In genomic region chr11:94400839-94401772, GRCh38 we compare ENCODE assay signal across 11 cellular contexts. TPM values are rescaled to one million over a fixed set of nuclear protein-coding genes. Genes with fewer than 3 reads are reported as not detected.
A peak's percentile ranks its signal among the peaks of the same experiment; 100 is the strongest.
DNase-seq lines count a peak whose midpoint lies in the region; ATAC-seq, FAIRE-seq and TF ChIP-seq lines count a peak whose summit lies in the region.
"Had no signal": no experiment of that assay in that cellular context is flagged by ENCODE, and none has a peak within 500 bp of the region (broad histone marks: within the 10 kb centered on the region; RNA-seq: fewer than 3 reads in every experiment).

TSS of gene GPR83 (minus strand) at chr11:94401419. CDS start at chr11:94401247, 172 bp downstream.

- TF ChIP-seq CTCF in bronchial epithelial cell (IDR thresholded peaks at IDR 0.05; ENCODE audit: insufficient read depth, low read length, severe bottlenecking), result no peak
- TF ChIP-seq CTCF in left lung (IDR thresholded peaks at IDR 0.05), result no peak
- no peak for TF ChIP-seq CTCF in type B pancreatic cell (conservative IDR thresholded peaks at IDR 0.05)

- peak within 1 kb of the TSS; percentile 29 for H3K4me3 Mint-ChIP-seq in activated CD8-positive, alpha-beta memory T cell treated with anti-CD3 and anti-CD28 coated beads, Interleukin-2, amount 10 ng/mL, durations not matched to agents 7 days and 5 days
- H3K4me3 Mint-ChIP-seq in type B pancreatic cell, result peak within 1 kb of the TSS; percentile 88
- H3K4me3 Mint-ChIP-seq: dendritic cell treated with granulocyte-macrophage colony-stimulating factor and Interleukin-4, amounts not matched to agents 40 ng/mL and 50 ng/mL, for 4 days had no signal

- H3K4me1 ChIP-seq in left lung, result peaks cover 4 to 9% of the 10 kb centered on the region in 2 donors

- H3K4me1 Mint-ChIP-seq in activated CD8-positive, alpha-beta memory T cell treated with anti-CD3 and anti-CD28 coated beads, Interleukin-2, amount 10 ng/mL, durations not matched to agents 7 days and 5 days, result peaks cover 6% of the 10 kb centered on the region
- H3K4me1 Mint-ChIP-seq in type B pancreatic cell (ENCODE audit: unreplicated experiment), result peaks cover 12% of the 10 kb centered on the region

- H3K4me3 ChIP-seq in bronchial epithelial cell (ENCODE audit: low read depth, low read length) (peak within 1 kb of the TSS; percentile 9), left lung (no peak within 1 kb of the TSS)

- intact Hi-C loops in left lung (cut with DNase I), result no loop called here

- ATAC-seq in activated CD8-positive, alpha-beta memory T cell treated with anti-CD3 and anti-CD28 coated beads, Interleukin-2, amount 10 ng/mL, durations not matched to agents 7 days and 5 days, result peak; percentile 20
- peak; percentile 23 for ATAC-seq in left lung
- ATAC-seq in HG02642 (IDR thresholded peaks at IDR 0.05; ENCODE audit: poor library complexity, unreplicated experiment), result no peak
- ATAC-seq in HG02884 (IDR thresholded peaks at IDR 0.05; ENCODE audit: unreplicated experiment), result no peak

- no peak for FAIRE-seq in bronchial epithelial cell (lab: Jason Lieb, UNC)

- no peak for DNase-seq in activated CD8-positive, alpha-beta memory T cell treated with anti-CD3 and anti-CD28 coated beads, Interleukin-2, amount 10 ng/mL, durations not matched to agents 7 days and 5 days
- no peak for DNase-seq in activated CD8-positive, alpha-beta memory T cell treated with anti-CD3 and anti-CD28 coated beads, Interleukin-2, amount 50 U/mL, for 48 hours
- DNase-seq in bronchial epithelial cell (ENCODE audit: low read depth) (no peak), left lung (peak in 1 of 2 donors; percentile 67), type B pancreatic cell (ENCODE audit: extremely low spot score, unreplicated experiment) (no peak), HT-29 (ENCODE audit: low spot score) (no peak)

- peaks cover 6% of the 10 kb centered on the region for H3K36me3 Mint-ChIP-seq in activated CD8-positive, alpha-beta memory T cell treated with anti-CD3 and anti-CD28 coated beads, Interleukin-2, amount 10 ng/mL, durations not matched to agents 7 days and 5 days
- H3K36me3 Mint-ChIP-seq in type B pancreatic cell, result no peaks in the 10 kb centered on the region

- H3K27ac ChIP-seq in left lung, result no peak within 1 kb of the TSS

- CTCF ChIA-PET in activated CD8-positive, alpha-beta memory T cell treated with anti-CD3 and anti-CD28 coated beads, Interleukin-2, amount 10 ng/mL, durations not matched to agents 7 days and 5 days (lab: Charles Lee), result no interaction called here

- H3K27me3 ChIP-seq in bronchial epithelial cell (ENCODE audit: control insufficient read depth, insufficient read depth, low read length), result peaks cover 23% of the 10 kb centered on the region
- peaks cover 28 to 52% of the 10 kb centered on the region in 2 donors for H3K27me3 ChIP-seq in left lung

- no peaks in the 10 kb centered on the region for H3K9me3 ChIP-seq in left lung

- no peaks in the 10 kb centered on the region for H3K36me3 ChIP-seq in bronchial epithelial cell (ENCODE audit: control insufficient read depth, insufficient read depth, low read length)
- H3K36me3 ChIP-seq in left lung, result no peaks in the 10 kb centered on the region

- H3K9me3 Mint-ChIP-seq in activated CD8-positive, alpha-beta memory T cell treated with anti-CD3 and anti-CD28 coated beads, Interleukin-2, amount 10 ng/mL, durations not matched to agents 7 days and 5 days (ENCODE audit: low read depth), result peaks cover 2% of the 10 kb centered on the region
- no peaks in the 10 kb centered on the region for H3K9me3 Mint-ChIP-seq in type B pancreatic cell
- H3K9me3 Mint-ChIP-seq: dendritic cell treated with granulocyte-macrophage colony-stimulating factor and Interleukin-4, amounts not matched to agents 40 ng/mL and 50 ng/mL, for 4 days had no signal

- H3K27ac Mint-ChIP-seq in activated CD8-positive, alpha-beta memory T cell treated with anti-CD3 and anti-CD28 coated beads, Interleukin-2, amount 10 ng/mL, durations not matched to agents 7 days and 5 days, result no peak within 1 kb of the TSS
- no peak within 1 kb of the TSS for H3K27ac Mint-ChIP-seq in type B pancreatic cell
- H3K27ac Mint-ChIP-seq: dendritic cell treated with granulocyte-macrophage colony-stimulating factor and Interleukin-4, amounts not matched to agents 40 ng/mL and 50 ng/mL, for 4 days had no signal

- peaks cover 43% of the 10 kb centered on the region for H3K27me3 Mint-ChIP-seq in activated CD8-positive, alpha-beta memory T cell treated with anti-CD3 and anti-CD28 coated beads, Interleukin-2, amount 10 ng/mL, durations not matched to agents 7 days and 5 days
- H3K27me3 Mint-ChIP-seq in type B pancreatic cell, result peaks cover 80% of the 10 kb centered on the region

RNA-seq across cellular contexts. Expression of gene GPR83, which starts in this region (rescaled TPM):
- total RNA-seq in activated CD8-positive, alpha-beta memory T cell treated with anti-CD3 and anti-CD28 coated beads, Interleukin-2, amount 10 ng/mL, durations not matched to agents 7 days and 5 days, result under 1 TPM; 0.05 to 0.09 TPM
- total RNA-seq in bronchial epithelial cell, result under 0.01 TPM in 2 replicates
- under 1 TPM in 1 of 2 donors, not detected in 1; 0.08 TPM for total RNA-seq in left lung
- total RNA-seq in type B pancreatic cell (ENCODE audit: low replicate concordance), result 0.36 and 0.43 TPM in 2 replicates
- total RNA-seq in HT-29 (2014; rRNA removed; shearing (Covaris generic)), result 0.05 TPM in 1 of 2 replicates, not detected in the other
- total RNA-seq: Daoy, M059J had no signal

Comparison
In these comparisons a context has a peak if more than half of its experiments do, and no peak if none do; other contexts are left out.
1. Peak in ATAC-seq in activated CD8-positive, alpha-beta memory T cell treated with anti-CD3 and anti-CD28 coated beads, Interleukin-2, amount 10 ng/mL, durations not matched to agents 7 days and 5 days; RNA of the gene not detected or under 1 TPM.
2. Peak in ATAC-seq in left lung; RNA of the gene not detected or under 1 TPM.